Comparison of ENCODE assay signal across 9 cellular contexts in genomic region chr2:65366595-65367125, GRCh38.
DNase-seq lines count a peak whose midpoint lies in the region; ATAC-seq and TF ChIP-seq lines count a peak whose summit lies in the region.
"Had no signal": no experiment of that assay in that cellular context is flagged by ENCODE, and none has a peak within 500 bp of the region (broad histone marks: within the 10 kb centered on the region; RNA-seq: fewer than 3 reads in every experiment).

No MANE protein-coding gene starts in this region.

- DNase-seq in Calu3 (peak; percentile 67), LNCaP clone FGC (ENCODE audit: low read depth) (peak; percentile 71), T-helper 17 cell (no peak), fibroblast of villous mesenchyme (ENCODE audit: low read depth) (peak; percentile 97), coronary artery (ENCODE audit: low spot score) (no peak), iPS-NIHi7 (ENCODE audit: extremely low spot score) (no peak)
- DNase-seq in stimulated activated CD4-positive, alpha-beta T cell treated with anti-CD3 and anti-CD28 coated beads, Interleukin-2, amount 100 ng/mL, for 24 hours: peak; percentile 18 to 24

- H3K4me3 Mint-ChIP-seq in Calu3 (ENCODE audit: low read depth, unreplicated experiment) (peak overlapping the region; percentile 52), T-helper 17 cell (no peak overlapping the region)
- H3K4me3 Mint-ChIP-seq: T-helper 1 cell treated with Interleukin-12 subunit alpha and Interleukin-12 subunit beta and Interleukin-4 antibody, amounts not matched to agents 30 μg/mL and 1 μg/mL, for 36 hours had no signal

- intact Hi-C loops in Calu3 (cut with micrococcal nuclease; ENCODE audit: unreplicated experiment): no loop called here

- H3K27ac Mint-ChIP-seq in Calu3 (ENCODE audit: unreplicated experiment) (peak overlapping the region; percentile 82), T-helper 17 cell (peak overlapping the region; percentile 11)
- H3K27ac Mint-ChIP-seq: T-helper 1 cell treated with Interleukin-12 subunit alpha and Interleukin-12 subunit beta and Interleukin-4 antibody, amounts not matched to agents 30 μg/mL and 1 μg/mL, for 36 hours had no signal

- no peaks in the 10 kb centered on the region for H3K9me3 Mint-ChIP-seq in Calu3 (ENCODE audit: low read depth, unreplicated experiment)
- H3K9me3 Mint-ChIP-seq: T-helper 1 cell treated with Interleukin-12 subunit alpha and Interleukin-12 subunit beta and Interleukin-4 antibody, amounts not matched to agents 30 μg/mL and 1 μg/mL, for 36 hours had no signal

- H3K36me3 Mint-ChIP-seq in Calu3 (ENCODE audit: insufficient read depth, unreplicated experiment) (no peaks in the 10 kb centered on the region), T-helper 17 cell (ENCODE audit: low read depth) (no peaks in the 10 kb centered on the region)

- BruUV-seq in Calu3 (replicated peaks; lab: Mats Ljungman, UMichigan): no TSS peak

- CTCF ChIA-PET in Calu3 (lab: Charles Lee): interaction anchor here (0.6 to 1.0 kb wide), 3 partner anchors 16 to 142 kb away, joined by 3 to 5 read pairs (median 4); no protein-coding TSS in a partner anchor

- peak overlapping the region in 1 of 2 donors; percentile 38 for H3K27ac ChIP-seq in coronary artery

- H3K4me1 Mint-ChIP-seq in Calu3 (ENCODE audit: low read depth, unreplicated experiment): peaks cover 56% of the 10 kb centered on the region
- H3K4me1 Mint-ChIP-seq in T-helper 17 cell: peaks cover 8% of the 10 kb centered on the region

- H3K27me3 Mint-ChIP-seq in Calu3 (ENCODE audit: unreplicated experiment): no peaks in the 10 kb centered on the region
- peaks cover 5% of the 10 kb centered on the region for H3K27me3 Mint-ChIP-seq in T-helper 17 cell

- H3K4me3 ChIP-seq in LNCaP clone FGC (ENCODE audit: low read depth, low read length) (peak overlapping the region; percentile 45), fibroblast of villous mesenchyme (ENCODE audit: low read depth, low read length) (peak overlapping the region; percentile 22), coronary artery (no peak overlapping the region)

- H3K9me3 ChIP-seq in T-helper 17 cell (ENCODE audit: control insufficient read depth, low read length, poor library complexity, severe bottlenecking): no peaks in the 10 kb centered on the region

- TF ChIP-seq CTCF in Calu3 (IDR thresholded peaks at IDR 0.05; ENCODE audit: unreplicated experiment) (no peak), LNCaP clone FGC (IDR thresholded peaks at IDR 0.05; ENCODE audit: control insufficient read depth, extremely low read depth, insufficient read depth) (no peak), fibroblast of villous mesenchyme (IDR thresholded peaks at IDR 0.05; ENCODE audit: insufficient read depth, low read depth, low read length) (no peak), coronary artery (IDR thresholded peaks at IDR 0.05) (no peak)

- peak; percentile 61 for ATAC-seq in GM21360 (IDR thresholded peaks at IDR 0.05; ENCODE audit: unreplicated experiment)
- peak; percentile 62 for ATAC-seq in T-helper 17 cell

Comparison
In these comparisons a context has a peak if more than half of its experiments do, and no peak if none do; other contexts are left out.
1. DNase-seq: peak in Calu3 (single experiment), LNCaP clone FGC (single experiment), fibroblast of villous mesenchyme (single experiment) and stimulated activated CD4-positive, alpha-beta T cell treated with anti-CD3 and anti-CD28 coated beads, Interleukin-2, amount 100 ng/mL, for 24 hours (2 of 2); none in T-helper 17 cell (0 of 3), coronary artery (single experiment) and iPS-NIHi7 (single experiment).